9 cellular contexts compared by ENCODE assay signal in the genomic region with DNA sequence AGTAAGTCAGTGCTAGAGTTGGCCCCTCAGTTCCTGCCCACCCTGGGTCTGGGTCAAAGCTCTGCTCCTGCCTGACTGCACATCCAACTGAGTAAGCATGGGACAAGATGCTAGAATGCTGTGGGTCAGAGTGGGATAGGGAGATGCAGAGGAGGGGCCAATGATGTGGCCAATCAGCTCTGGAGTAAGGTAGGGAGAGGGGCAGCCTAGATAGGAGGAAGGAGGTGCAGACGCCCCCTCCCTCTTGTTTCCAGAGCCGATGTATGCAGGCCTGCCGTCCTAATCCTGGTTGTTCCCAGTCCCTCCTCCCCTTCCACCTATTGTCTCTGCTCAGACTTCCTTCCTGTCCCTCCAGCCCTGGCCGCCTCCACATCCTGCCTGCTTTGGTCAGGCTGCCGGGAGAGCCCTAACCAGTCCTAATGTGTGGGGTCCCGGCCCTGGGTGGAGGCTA. TPM values are rescaled to one million over a fixed set of nuclear protein-coding genes. Genes with fewer than 3 reads are reported as not detected.
DNase-seq lines count a peak whose midpoint lies in the region; ATAC-seq, FAIRE-seq and TF ChIP-seq lines count a peak whose summit lies in the region.
"Had no signal": no experiment of that assay in that cellular context is flagged by ENCODE, and none has a peak within 500 bp of the region (broad histone marks: within the 10 kb centered on the region; RNA-seq: fewer than 3 reads in every experiment).

No MANE protein-coding gene starts in this region.

- peak overlapping the region; percentile 98 for H3K27ac ChIP-seq in PC-3 (ENCODE audit: low read length)

- H3K27me3 ChIP-seq in BJ (ENCODE audit: control insufficient read depth, insufficient read depth, low read length) (no peaks in the 10 kb centered on the region), PC-3 (ENCODE audit: low read length) (no peaks in the 10 kb centered on the region)

- no peak for FAIRE-seq in H54 (lab: Jason Lieb, UNC)

- peaks cover 4% of the 10 kb centered on the region for H3F3A ChIP-seq in PC-3 (ENCODE audit: low read length, unreplicated experiment)

- peak overlapping the region; percentile 73 for H2AFZ ChIP-seq in PC-3 (ENCODE audit: low read length)

- no peak for DNase-seq in BJ (ENCODE audit: low read depth)
- DNase-seq in PC-3 = peak; percentile 52
- DNase-seq in effector memory CD8-positive, alpha-beta T cell = no peak
- DNase-seq in mucosa of descending colon = peak in 2 of 3 donors; percentile 56 to 66
- DNase-seq in NCI-H187 treated with DMSO at 0.1 percent for 48 hours (lab: John Stamatoyannopoulos, UW) = no peak
- DNase-seq in NOMO-1 (lab: John Stamatoyannopoulos, UW; ENCODE audit: unreplicated experiment in 2 of 2) = no peak
- no peak for DNase-seq in H54 (ENCODE audit: insufficient read length, low spot score)
- DNase-seq: nucleus accumbens had no signal

- H3K36me3 ChIP-seq in BJ (ENCODE audit: control insufficient read depth, insufficient read depth, low read length) (peaks cover 5% of the 10 kb centered on the region), PC-3 (ENCODE audit: low read depth, low read length) (no peaks in the 10 kb centered on the region), mucosa of descending colon (ENCODE audit: low read depth) (no peaks in the 10 kb centered on the region)

- H3K9ac ChIP-seq in PC-3 (ENCODE audit: low read length) = peak overlapping the region; percentile 90

- H3K4me2 ChIP-seq in PC-3 (ENCODE audit: low read length) = peak overlapping the region; percentile 88

- H3K4me1 ChIP-seq in PC-3 (ENCODE audit: insufficient read depth, low read length) (peaks cover 33% of the 10 kb centered on the region), mucosa of descending colon (ENCODE audit: low read depth) (peaks cover 18% of the 10 kb centered on the region)

- intact Hi-C loops in PC-3 (cut with micrococcal nuclease) (no loop called here), mucosa of descending colon (cut with DNase I, micrococcal nuclease) (no loop called here)

- no TSS peak for BruUV-seq in PC-3 (replicated peaks; lab: Mats Ljungman, UMichigan)

- H3K4me1 Mint-ChIP-seq in effector memory CD8-positive, alpha-beta T cell (ENCODE audit: low read depth in 2 of 2) = peaks cover 21 to 26% of the 10 kb centered on the region in 2 donors

- H3K9me3 Mint-ChIP-seq in effector memory CD8-positive, alpha-beta T cell = no peaks in the 10 kb centered on the region

- ATAC-seq in PC-3 (peak; percentile 56), mucosa of descending colon (peak; percentile 20), HG02610 (IDR thresholded peaks at IDR 0.05; ENCODE audit: unreplicated experiment) (no peak)
- ATAC-seq in effector memory CD8-positive, alpha-beta T cell (replicated peaks) = no peak

- no peak for TF ChIP-seq POLR2A in H54 (IDR thresholded peaks at IDR 0.05; ENCODE audit: low read depth, low read length)

- H3K79me2 ChIP-seq in PC-3 (ENCODE audit: low read length) = peaks cover 9% of the 10 kb centered on the region

- no peaks in the 10 kb centered on the region for H4K20me1 ChIP-seq in PC-3 (ENCODE audit: low read length)

- H3K4me3 ChIP-seq in BJ (ENCODE audit: low read depth, low read length) (peak overlapping the region; percentile 44), PC-3 (ENCODE audit: low read length) (peak overlapping the region; percentile 54), mucosa of descending colon (no peak overlapping the region)

- no peaks in the 10 kb centered on the region for H3K27me3 Mint-ChIP-seq in effector memory CD8-positive, alpha-beta T cell

- POLR2A ChIA-PET in BJ (lab: Charles Lee) = no interaction called here
- POLR2A ChIA-PET in PC-3 (lab: Charles Lee; ENCODE audit: unreplicated experiment) = no interaction called here

- no peaks in the 10 kb centered on the region for H3K9me2 ChIP-seq in PC-3 (replicated peaks; ENCODE audit: low read length)

- no peak for TF ChIP-seq CTCF in BJ (IDR thresholded peaks at IDR 0.05; ENCODE audit: insufficient read depth, low read depth, low read length)
- no peak for TF ChIP-seq CTCF in PC-3 (conservative IDR thresholded peaks at IDR 0.05; ENCODE audit: low read depth, low read length)
- TF ChIP-seq CTCF in mucosa of descending colon (IDR thresholded peaks at IDR 0.05) = no peak

- H3K9me3 ChIP-seq in PC-3 (ENCODE audit: low read length) = no peaks in the 10 kb centered on the region
- no peaks in the 10 kb centered on the region for H3K9me3 ChIP-seq in mucosa of descending colon

- H3K36me3 Mint-ChIP-seq in effector memory CD8-positive, alpha-beta T cell (ENCODE audit: insufficient read depth) = peaks cover 8% of the 10 kb centered on the region

- CTCF ChIA-PET in BJ (lab: Yijun Ruan, JAX) = interaction anchor here (1.5 to 5.5 kb wide), 3 partner anchors 11 to 16 kb away, joined by 5 to 46 read pairs (median 9); no protein-coding TSS in a partner anchor
- CTCF ChIA-PET in PC-3 (lab: Charles Lee) = interaction anchor here (0.5 kb wide), 1 partner anchor 38 kb away, joined by 4 read pairs; no protein-coding TSS in a partner anchor

- peak overlapping the region; percentile 64 to 69 for H3K4me3 Mint-ChIP-seq in effector memory CD8-positive, alpha-beta T cell

- H3K27ac Mint-ChIP-seq in effector memory CD8-positive, alpha-beta T cell = peak overlapping the region in 1 of 2 donors; percentile 52

RNA-seq across cellular contexts. Expression of a gene that starts 1.3 kb away (rescaled TPM):
- polyA plus RNA-seq in BJ (2011; rRNA removed) = 4.1 and 5.6 TPM in 2 replicates
- polyA minus RNA-seq in BJ (2011; rRNA and poly(A)+ RNA removed) = 7.2 and 7.9 TPM in 2 replicates
- total RNA-seq in PC-3 (2014; rRNA removed) (7.1 and 14.2 TPM in 2 replicates), mucosa of descending colon (10 to 100 TPM in 1 of 3 donors, 1 to 10 TPM in 2; 5.7 to 10.9 (median 8.0) TPM)

RNA-seq across cellular contexts. Expression of a gene that starts 29.6 kb away (rescaled TPM):
- 35.8 and 45.8 TPM in 2 replicates for polyA plus RNA-seq in BJ (2011; rRNA removed)
- 28.2 and 36.2 TPM in 2 replicates for polyA minus RNA-seq in BJ (2011; rRNA and poly(A)+ RNA removed)
- total RNA-seq in PC-3 (2014; rRNA removed) (17.2 and 22.7 TPM in 2 replicates), mucosa of descending colon (10 to 100 TPM; 16.3 to 23.3 (median 17.6) TPM)

RNA-seq across cellular contexts. Expression of a gene that starts 44.0 kb away (rescaled TPM):
- polyA plus RNA-seq in BJ (2011; rRNA removed) = 3.7 and 5.0 TPM in 2 replicates
- 2.5 and 3.3 TPM in 2 replicates for polyA minus RNA-seq in BJ (2011; rRNA and poly(A)+ RNA removed)
- total RNA-seq in PC-3 (2014; rRNA removed) = 4.1 and 5.6 TPM in 2 replicates
- total RNA-seq in mucosa of descending colon = 1 to 10 TPM; 2.3 to 3.9 (median 3.3) TPM

RNA-seq across cellular contexts. Expression of a gene that starts 44.1 kb away (rescaled TPM):
- polyA plus RNA-seq in BJ (2011; rRNA removed) = 84.2 and 97.8 TPM in 2 replicates
- 39.2 and 58.6 TPM in 2 replicates for polyA minus RNA-seq in BJ (2011; rRNA and poly(A)+ RNA removed)
- total RNA-seq in PC-3 (2014; rRNA removed) (66.8 and 82.9 TPM in 2 replicates), mucosa of descending colon (10 to 100 TPM; 45.1 to 47.0 (median 45.8) TPM)

Comparison
In these comparisons a context has a peak if more than half of its experiments do, and no peak if none do; other contexts are left out.
1. DNase-seq: peak in PC-3 (single experiment) and mucosa of descending colon (2 of 3); none in BJ (single experiment), effector memory CD8-positive, alpha-beta T cell (0 of 3), NCI-H187 treated with DMSO at 0.1 percent for 48 hours (single experiment), NOMO-1 (0 of 2) and H54 (single experiment).
2. ATAC-seq: peak in PC-3 (single experiment) and mucosa of descending colon (single experiment); none in effector memory CD8-positive, alpha-beta T cell (single experiment) and HG02610 (single experiment).